Comparison of ENCODE assay signal across 23 cellular contexts in genomic region chr17:50605434-50605833, GRCh38. TPM values are rescaled to one million over a fixed set of nuclear protein-coding genes. Genes with fewer than 3 reads are reported as not detected.
DNase-seq lines count a peak whose midpoint lies in the region; ATAC-seq, FAIRE-seq and TF ChIP-seq lines count a peak whose summit lies in the region.
"Had no signal": no experiment of that assay in that cellular context is flagged by ENCODE, and none has a peak within 500 bp of the region (broad histone marks: within the 10 kb centered on the region; RNA-seq: fewer than 3 reads in every experiment).

No MANE protein-coding gene starts in this region.

- no TSS peak for BruUV-seq in A673 (replicated peaks; lab: Mats Ljungman, UMichigan)

- H3K36me3 Mint-ChIP-seq in astrocyte (ENCODE audit: low read depth, unreplicated experiment) (no peaks in the 10 kb centered on the region), nephron (ENCODE audit: low read depth) (peaks cover 26% of the 10 kb centered on the region), immature natural killer cell (no peaks in the 10 kb centered on the region)
- H3K36me3 Mint-ChIP-seq: CD8-positive, alpha-beta memory T cell had no signal

- H3K27ac ChIP-seq in A673 (ENCODE audit: low read depth, low read length, poor library complexity, severe bottlenecking), result peak overlapping the region; percentile 46
- H3K27ac ChIP-seq in astrocyte (ENCODE audit: low read depth, low read length), result no peak overlapping the region
- H3K27ac ChIP-seq: 22Rv1, C4-2B, SJSA1 had no signal

- H3K4me1 ChIP-seq in A673 (ENCODE audit: insufficient read depth, low read length, poor library complexity, severe bottlenecking), result peaks cover 27% of the 10 kb centered on the region
- peaks cover 8% of the 10 kb centered on the region for H3K4me1 ChIP-seq in astrocyte (ENCODE audit: insufficient read depth, low read length)
- H3K4me1 ChIP-seq: SJSA1 had no signal

- POLR2A ChIA-PET in A673 (lab: Charles Lee; ENCODE audit: low non-redundant PET), result no interaction called here

- H3K27me3 ChIP-seq in A673 (replicated peaks; ENCODE audit: insufficient read depth, low read depth, low read length, poor library complexity) (no peaks in the 10 kb centered on the region), astrocyte (ENCODE audit: insufficient read depth, low read length) (no peaks in the 10 kb centered on the region)

- no peak for ATAC-seq in GM21737 (IDR thresholded peaks at IDR 0.05; ENCODE audit: unreplicated experiment)

- H3K4me3 ChIP-seq in A673 (ENCODE audit: low read depth, low read length, poor library complexity, severe bottlenecking) (no peak overlapping the region), astrocyte (ENCODE audit: insufficient read depth, low read depth, low read length) (no peak overlapping the region), fibroblast of pulmonary artery (replicated peaks; ENCODE audit: low read depth, low read length) (no peak overlapping the region), foreskin fibroblast (ENCODE audit: low read depth in 1 of 2, low read length in 2 of 2) (no peak overlapping the region)
- H3K4me3 ChIP-seq: SJSA1 had no signal

- FAIRE-seq in astrocyte (lab: Jason Lieb, UNC), result no peak
- FAIRE-seq: GM18507, GM19239, H54 had no signal

- TF ChIP-seq CTCF in A673 (conservative IDR thresholded peaks at IDR 0.05; ENCODE audit: low read depth, low read length) (no peak), astrocyte (IDR thresholded peaks at IDR 0.05; ENCODE audit: insufficient read depth, low read depth, low read length) (no peak), fibroblast of pulmonary artery (IDR thresholded peaks at IDR 0.05; ENCODE audit: low read length, missing control alignments) (no peak), nephron (IDR thresholded peaks at IDR 0.05; ENCODE audit: unreplicated experiment in 3 of 3) (no peak), foreskin fibroblast (IDR thresholded peaks at IDR 0.05; ENCODE audit: low read depth, low read length) (no peak)

- no peaks in the 10 kb centered on the region for H3K79me2 ChIP-seq in astrocyte (ENCODE audit: insufficient read depth, low read length)

- H3K27me3 Mint-ChIP-seq in astrocyte (ENCODE audit: low read depth, unreplicated experiment) (peaks cover 51% of the 10 kb centered on the region), nephron (ENCODE audit: low read depth) (peaks cover 35% of the 10 kb centered on the region), immature natural killer cell (ENCODE audit: low read depth in 3 of 3) (peaks cover 2 to 12% (median 4%) of the 10 kb centered on the region in 3 donors)

- H3K9me3 ChIP-seq in A673 (ENCODE audit: low read depth, low read length, poor library complexity, severe bottlenecking) (no peaks in the 10 kb centered on the region), astrocyte (ENCODE audit: insufficient read depth, low read depth, low read length) (no peaks in the 10 kb centered on the region)
- H3K9me3 ChIP-seq: SJSA1 had no signal

- H2AFZ ChIP-seq in astrocyte (ENCODE audit: low read depth, low read length), result no peak overlapping the region

- no peak overlapping the region for H3K9ac ChIP-seq in astrocyte (ENCODE audit: low read length)

- CTCF ChIA-PET in A673 (lab: Charles Lee), result interaction anchor here (0.6 to 1.1 kb wide), 2 partner anchors 54 to 405 kb away, joined by 3 read pairs; no protein-coding TSS in a partner anchor

- H4K20me1 ChIP-seq in astrocyte (ENCODE audit: insufficient read depth, low read length), result no peaks in the 10 kb centered on the region

- DNase-seq in A673 (ENCODE audit: low spot score) (no peak), astrocyte (ENCODE audit: low read depth) (peak; percentile 36), fibroblast of pulmonary artery (ENCODE audit: low read depth) (peak; percentile 54), immature natural killer cell (no peak), cerebellar nuclear complex (lab: John Stamatoyannopoulos, UW) (no peak), foreskin fibroblast (no peak)
- DNase-seq: AML-193; CD8-positive, alpha-beta memory T cell; GDM1; IMR-90; Karpas-422; NCI-H1694; NCI-H446; NCI-H526 had no signal

- H3K36me3 ChIP-seq in A673 (ENCODE audit: insufficient read depth, low read length, poor library complexity, severe bottlenecking) (no peaks in the 10 kb centered on the region), astrocyte (ENCODE audit: insufficient read depth, low read length) (no peaks in the 10 kb centered on the region)
- H3K36me3 ChIP-seq: SJSA1 had no signal

- H3K9me3 Mint-ChIP-seq in astrocyte (ENCODE audit: unreplicated experiment) (no peaks in the 10 kb centered on the region), nephron (no peaks in the 10 kb centered on the region), immature natural killer cell (no peaks in the 10 kb centered on the region)
- H3K9me3 Mint-ChIP-seq: CD8-positive, alpha-beta memory T cell had no signal

- intact Hi-C loops in A673 (cut with micrococcal nuclease; ENCODE audit: unreplicated experiment), result no loop called here

- H3K4me1 Mint-ChIP-seq in astrocyte (ENCODE audit: low read depth, unreplicated experiment), result peaks cover 9% of the 10 kb centered on the region
- H3K4me1 Mint-ChIP-seq in nephron, result peaks cover 66% of the 10 kb centered on the region
- H3K4me1 Mint-ChIP-seq in immature natural killer cell, result no peaks in the 10 kb centered on the region
- H3K4me1 Mint-ChIP-seq: CD8-positive, alpha-beta memory T cell had no signal

- no peak overlapping the region for H3K4me2 ChIP-seq in astrocyte (ENCODE audit: low read length)

- H3K4me3 Mint-ChIP-seq in astrocyte (ENCODE audit: unreplicated experiment), result no peak overlapping the region
- H3K4me3 Mint-ChIP-seq in nephron, result peak overlapping the region in 1 of 3 experiments; percentile 5
- no peak overlapping the region for H3K4me3 Mint-ChIP-seq in immature natural killer cell
- H3K4me3 Mint-ChIP-seq: CD8-positive, alpha-beta memory T cell had no signal

- H3K27ac Mint-ChIP-seq in astrocyte (ENCODE audit: unreplicated experiment), result no peak overlapping the region
- peak overlapping the region; percentile 77 to 94 (median 93) for H3K27ac Mint-ChIP-seq in nephron
- H3K27ac Mint-ChIP-seq in immature natural killer cell, result no peak overlapping the region
- H3K27ac Mint-ChIP-seq: CD8-positive, alpha-beta memory T cell had no signal

RNA-seq across cellular contexts. Expression of gene ABCC3, which starts 29.2 kb away (rescaled TPM):
- total RNA-seq in A673 (2021) (0.56 and 1.2 TPM in 2 replicates), astrocyte (0.41 and 0.55 TPM in 2 replicates)
- polyA plus RNA-seq in immature natural killer cell, result 1 to 10 TPM in 1 of 3 donors, under 1 TPM in 1, not detected in 1; 0.52 to 1.2 TPM
- total RNA-seq: OCI-LY7 had no signal
- polyA plus RNA-seq: CD8-positive, alpha-beta memory T cell had no signal

RNA-seq across cellular contexts. Expression of gene CACNA1G, which starts 44.9 kb away (rescaled TPM):
- 7.1 and 10.8 TPM in 2 replicates for total RNA-seq in A673 (2021)
- total RNA-seq in astrocyte, result 0.27 and 0.36 TPM in 2 replicates
- not detected for polyA plus RNA-seq in immature natural killer cell
- total RNA-seq: OCI-LY7 had no signal
- polyA plus RNA-seq: CD8-positive, alpha-beta memory T cell had no signal

RNA-seq across cellular contexts. Expression of gene SPATA20, which starts 58.5 kb away (rescaled TPM):
- total RNA-seq in A673 (2021) (11.1 and 16.5 TPM in 2 replicates), astrocyte (32.0 and 35.9 TPM in 2 replicates)
- 10 to 100 TPM in 1 of 3 donors, 1 to 10 TPM in 2; 9.8 to 23.0 (median 9.9) TPM for polyA plus RNA-seq in immature natural killer cell

Comparison
In these comparisons a context has a peak if more than half of its experiments do, and no peak if none do; other contexts are left out.
1. DNase-seq: peak in astrocyte (single experiment) and fibroblast of pulmonary artery (single experiment); none in A673 (single experiment), immature natural killer cell (0 of 3), cerebellar nuclear complex (0 of 2) and foreskin fibroblast (0 of 2).
2. H3K27ac Mint-ChIP-seq: peak in nephron (3 of 3); none in astrocyte (single experiment) and immature natural killer cell (0 of 6).